In genomic region chr4:110091426-110091825, GRCh38 we compare ENCODE assay signal across 15 cellular contexts.
DNase-seq lines count a peak whose midpoint lies in the region; ATAC-seq and TF ChIP-seq lines count a peak whose summit lies in the region.
"Had no signal": no experiment of that assay in that cellular context is flagged by ENCODE, and none has a peak within 500 bp of the region (broad histone marks: within the 10 kb centered on the region; RNA-seq: fewer than 3 reads in every experiment).

No MANE protein-coding gene starts in this region.

- no peak overlapping the region for H3K27ac ChIP-seq in GM23338 (ENCODE audit: low read depth)
- H3K27ac ChIP-seq: heart left ventricle, parathyroid adenoma, stomach had no signal

- H3K36me3 Mint-ChIP-seq in GM23338 (ENCODE audit: low read depth) = peaks cover 11% of the 10 kb centered on the region; the same call in 2 of the 3 replicates

- no peaks in the 10 kb centered on the region for H3K9me2 ChIP-seq in GM23338 (ENCODE audit: insufficient read depth)

- peaks cover 7% of the 10 kb centered on the region; the same call in 1 of the 2 replicates for H3K4me1 ChIP-seq in GM23338 (ENCODE audit: insufficient read depth)
- H3K4me1 ChIP-seq: parathyroid adenoma had no signal

- no peak for ATAC-seq in GM23338
- peak; percentile 69 for ATAC-seq in esophagus mucosa
- ATAC-seq in HG02798 (IDR thresholded peaks at IDR 0.05; ENCODE audit: poor library complexity, unreplicated experiment) = no peak
- no peak for ATAC-seq in HG03025 (IDR thresholded peaks at IDR 0.05; ENCODE audit: low FRiP score, unreplicated experiment)
- no peak for ATAC-seq in GM19351 (IDR thresholded peaks at IDR 0.05; ENCODE audit: unreplicated experiment)
- ATAC-seq: heart left ventricle had no signal

- no peaks in the 10 kb centered on the region for H3K9me3 Mint-ChIP-seq in GM23338
- H3K9me3 Mint-ChIP-seq: activated B cell treated with CpG ODN at 0.5 μM for 24 hours had no signal

- DNase-seq in GM23338 (ENCODE audit: low spot score) = no peak
- peak; percentile 58 for DNase-seq in RKO (ENCODE audit: low spot score)
- peak; percentile 44 for DNase-seq in skeletal muscle cell (ENCODE audit: low read depth)
- DNase-seq: activated B cell treated with CpG ODN at 0.5 μM for 24 hours; DMS153; heart left ventricle; MM.1S; Right ventricle myocardium superior; stimulated activated CD4-positive, alpha-beta T cell treated with anti-CD3 and anti-CD28 coated beads, Interleukin-4, amount 100 ng/mL, for 4 hours; stomach had no signal

- no peak overlapping the region for H3K4me3 Mint-ChIP-seq in GM23338
- H3K4me3 Mint-ChIP-seq: activated B cell treated with CpG ODN at 0.5 μM for 24 hours had no signal

- no peak overlapping the region for H2AFZ ChIP-seq in GM23338
- H2AFZ ChIP-seq: parathyroid adenoma had no signal

- H3K4me3 ChIP-seq in GM23338 (no peak overlapping the region), skeletal muscle cell (ENCODE audit: low read depth, low read length) (no peak overlapping the region)
- H3K4me3 ChIP-seq: heart left ventricle, stomach had no signal

- H3K27me3 Mint-ChIP-seq in GM23338 (ENCODE audit: insufficient read depth, low read depth, poor library complexity) = peaks cover 2% of the 10 kb centered on the region
- H3K27me3 Mint-ChIP-seq: activated B cell treated with CpG ODN at 0.5 μM for 24 hours had no signal

- no peak for TF ChIP-seq CTCF in GM23338 (conservative IDR thresholded peaks at IDR 0.05; ENCODE audit: low read depth in 2 of 2)

- H3K27me3 ChIP-seq in GM23338 (ENCODE audit: insufficient read depth) = no peaks in the 10 kb centered on the region
- H3K27me3 ChIP-seq: stomach had no signal

- no peak overlapping the region for H3K4me2 ChIP-seq in GM23338

- no peaks in the 10 kb centered on the region for H3F3A ChIP-seq in GM23338 (replicated peaks; ENCODE audit: low read depth)

- no peaks in the 10 kb centered on the region for H4K20me1 ChIP-seq in GM23338 (replicated peaks; ENCODE audit: insufficient read depth)

- H3K79me2 ChIP-seq in GM23338 (replicated peaks; ENCODE audit: insufficient read depth) = peaks cover 35% of the 10 kb centered on the region
- H3K79me2 ChIP-seq: parathyroid adenoma had no signal

- no peaks in the 10 kb centered on the region for H3K36me3 ChIP-seq in GM23338 (ENCODE audit: insufficient read depth)
- H3K36me3 ChIP-seq: heart left ventricle, stomach had no signal

- peak overlapping the region; percentile 21 for H3K27ac Mint-ChIP-seq in GM23338
- H3K27ac Mint-ChIP-seq: activated B cell treated with CpG ODN at 0.5 μM for 24 hours had no signal

- peaks cover 39% of the 10 kb centered on the region for H3K4me1 Mint-ChIP-seq in GM23338
- H3K4me1 Mint-ChIP-seq: activated B cell treated with CpG ODN at 0.5 μM for 24 hours had no signal

TF ChIP-seq in GM23338, 12 proteins besides CTCF, POLR2A, EP300 and RAD21 (continues in another document):
- TF ChIP-seq POLR2AphosphoS5 (IDR thresholded peaks at IDR 0.05; ENCODE audit: low read depth) (no peak), EZH2phosphoT487 (IDR thresholded peaks at IDR 0.05; ENCODE audit: unreplicated experiment) (no peak), ETS1 (IDR thresholded peaks at IDR 0.05) (no peak), REST (IDR thresholded peaks at IDR 0.05; ENCODE audit: unreplicated experiment) (no peak), EZH2 (IDR thresholded peaks at IDR 0.05; ENCODE audit: low read depth, unreplicated experiment) (no peak), ZNF331 (CRISPR knock-in tag; IDR thresholded peaks at IDR 0.05; ENCODE audit: low read depth) (no peak), ZNF114 (CRISPR knock-in tag; IDR thresholded peaks at IDR 0.05) (no peak), CREB1 (CRISPR knock-in tag; IDR thresholded peaks at IDR 0.05; ENCODE audit: low read depth) (no peak), NANOG (IDR thresholded peaks at IDR 0.05; ENCODE audit: borderline replicate concordance) (no peak), STAT1 (IDR thresholded peaks at IDR 0.05; ENCODE audit: unreplicated experiment) (no peak), JUNB (IDR thresholded peaks at IDR 0.05; ENCODE audit: unreplicated experiment) (no peak)
